Comparison of ENCODE assay signal across 32 cellular contexts in the genomic region with DNA sequence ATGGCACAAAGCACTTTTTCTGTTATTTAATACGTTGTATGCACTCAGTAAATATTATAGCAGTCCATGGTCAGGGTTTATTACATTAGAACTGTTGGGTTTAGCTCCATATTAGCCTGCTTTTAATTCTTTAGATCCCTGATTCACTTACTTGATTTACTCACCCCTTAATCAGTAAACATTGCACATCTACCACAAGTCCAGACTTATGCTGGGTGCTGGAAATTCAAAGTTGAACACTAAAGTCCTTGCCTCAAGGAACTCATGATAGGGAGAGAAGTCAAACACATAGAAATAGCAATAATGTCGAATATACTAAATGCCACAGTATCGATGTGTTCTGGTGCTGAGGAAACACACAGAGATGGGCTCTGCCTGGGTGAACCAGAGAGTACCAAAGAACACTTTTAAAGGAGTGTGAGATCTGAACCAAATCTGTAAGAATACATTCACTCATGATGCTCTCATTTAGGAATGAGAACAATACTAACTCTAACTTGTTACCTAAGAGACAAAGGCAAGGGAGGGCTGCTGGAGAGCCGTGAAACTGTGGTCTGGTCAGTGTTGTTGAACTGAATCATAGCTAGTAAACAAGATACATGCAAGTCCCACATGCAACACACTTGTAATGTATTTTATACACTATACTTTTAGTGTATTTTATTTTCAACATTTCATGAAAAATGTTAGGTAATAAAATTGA. TPM values are rescaled to one million over a fixed set of nuclear protein-coding genes. Genes with fewer than 3 reads are reported as not detected.
DNase-seq lines count a peak whose midpoint lies in the region; ATAC-seq and TF ChIP-seq lines count a peak whose summit lies in the region.
"Had no signal": no experiment of that assay in that cellular context is flagged by ENCODE, and none has a peak within 500 bp of the region (broad histone marks: within the 10 kb centered on the region; RNA-seq: fewer than 3 reads in every experiment).

No MANE protein-coding gene starts in this region.

- H3K27ac Mint-ChIP-seq in activated T-cell treated with anti-CD3 and anti-CD28 coated beads, Interleukin-2, amount 50 U/mL, for 24 hours: peak overlapping the region; percentile 16
- peak overlapping the region; percentile 53 to 81 for H3K27ac Mint-ChIP-seq in T-cell
- H3K27ac Mint-ChIP-seq in central memory CD8-positive, alpha-beta T cell (ENCODE audit: low read depth): peak overlapping the region; percentile 16
- peak overlapping the region; percentile 88 to 89 for H3K27ac Mint-ChIP-seq in natural killer cell treated with Interleukin-12 subunit alpha and Interleukin-12 subunit beta and Interleukin-15 and Interleukin-18, amount 100 ng/mL, for 72 hours
- no peak overlapping the region for H3K27ac Mint-ChIP-seq in progenitor cell of endocrine pancreas
- H3K27ac Mint-ChIP-seq: H9; neural progenitor cell; stimulated activated memory B cell treated with anti-CD40 and anti-IgM and Interleukin-4, amounts not matched to agents 10 μg/mL and 1 μg/mL and 100 μg/mL, for 72 hours had no signal

- no peaks in the 10 kb centered on the region for H3K27me3 Mint-ChIP-seq in activated T-cell treated with anti-CD3 and anti-CD28 coated beads, Interleukin-2, amount 50 U/mL, for 24 hours
- H3K27me3 Mint-ChIP-seq in T-cell: no peaks in the 10 kb centered on the region
- no peaks in the 10 kb centered on the region for H3K27me3 Mint-ChIP-seq in central memory CD8-positive, alpha-beta T cell
- H3K27me3 Mint-ChIP-seq in natural killer cell treated with Interleukin-12 subunit alpha and Interleukin-12 subunit beta and Interleukin-15 and Interleukin-18, amount 100 ng/mL, for 72 hours: no peaks in the 10 kb centered on the region
- H3K27me3 Mint-ChIP-seq in progenitor cell of endocrine pancreas: peaks cover 17% of the 10 kb centered on the region
- H3K27me3 Mint-ChIP-seq: CD4-positive, alpha-beta T cell; stimulated activated memory B cell treated with anti-CD40 and anti-IgM and Interleukin-4, amounts not matched to agents 10 μg/mL and 1 μg/mL and 100 μg/mL, for 72 hours had no signal

- H3K4me1 Mint-ChIP-seq in activated T-cell treated with anti-CD3 and anti-CD28 coated beads, Interleukin-2, amount 50 U/mL, for 24 hours (ENCODE audit: low read depth): peaks cover 67% of the 10 kb centered on the region
- H3K4me1 Mint-ChIP-seq in T-cell (peaks cover 72 to 74% (median 73%) of the 10 kb centered on the region in 3 donors), progenitor cell of endocrine pancreas (ENCODE audit: low read depth) (peaks cover 22% of the 10 kb centered on the region)
- peaks cover 61% of the 10 kb centered on the region for H3K4me1 Mint-ChIP-seq in central memory CD8-positive, alpha-beta T cell
- peaks cover 38 to 74% of the 10 kb centered on the region in 2 donors for H3K4me1 Mint-ChIP-seq in natural killer cell treated with Interleukin-12 subunit alpha and Interleukin-12 subunit beta and Interleukin-15 and Interleukin-18, amount 100 ng/mL, for 72 hours (ENCODE audit: low read depth in 2 of 2)

- CTCF ChIA-PET in T-cell (lab: Charles Lee) (interaction anchor here (0.7 to 3.1 kb wide), 5 partner anchors 9 to 94 kb away, joined by 3 to 9 read pairs (median 4); no protein-coding TSS in a partner anchor), HEK293T (lab: Yijun Ruan, JAX) (no interaction called here)

- H3K36me3 Mint-ChIP-seq in activated T-cell treated with anti-CD3 and anti-CD28 coated beads, Interleukin-2, amount 50 U/mL, for 24 hours (ENCODE audit: low read depth): peaks cover 76% of the 10 kb centered on the region
- H3K36me3 Mint-ChIP-seq in T-cell (peaks cover 52% of the 10 kb centered on the region), progenitor cell of endocrine pancreas (ENCODE audit: insufficient read depth) (peaks cover 14% of the 10 kb centered on the region)
- H3K36me3 Mint-ChIP-seq in central memory CD8-positive, alpha-beta T cell (ENCODE audit: insufficient read depth): peaks cover 73% of the 10 kb centered on the region
- H3K36me3 Mint-ChIP-seq in natural killer cell treated with Interleukin-12 subunit alpha and Interleukin-12 subunit beta and Interleukin-15 and Interleukin-18, amount 100 ng/mL, for 72 hours: peaks cover 49% of the 10 kb centered on the region
- H3K36me3 Mint-ChIP-seq: neural progenitor cell had no signal

- H3K9me3 Mint-ChIP-seq in activated T-cell treated with anti-CD3 and anti-CD28 coated beads, Interleukin-2, amount 50 U/mL, for 24 hours: no peaks in the 10 kb centered on the region
- H3K9me3 Mint-ChIP-seq in T-cell (no peaks in the 10 kb centered on the region), progenitor cell of endocrine pancreas (ENCODE audit: low read depth) (no peaks in the 10 kb centered on the region)
- no peaks in the 10 kb centered on the region for H3K9me3 Mint-ChIP-seq in central memory CD8-positive, alpha-beta T cell
- H3K9me3 Mint-ChIP-seq in natural killer cell treated with Interleukin-12 subunit alpha and Interleukin-12 subunit beta and Interleukin-15 and Interleukin-18, amount 100 ng/mL, for 72 hours: no peaks in the 10 kb centered on the region
- H3K9me3 Mint-ChIP-seq: CD4-positive, alpha-beta T cell; H9; neural progenitor cell; stimulated activated memory B cell treated with anti-CD40 and anti-IgM and Interleukin-4, amounts not matched to agents 10 μg/mL and 1 μg/mL and 100 μg/mL, for 72 hours had no signal

- H3K4me3 Mint-ChIP-seq in activated T-cell treated with anti-CD3 and anti-CD28 coated beads, Interleukin-2, amount 50 U/mL, for 24 hours: no peak overlapping the region
- H3K4me3 Mint-ChIP-seq in T-cell: peak overlapping the region in 2 of 3 donors; percentile 17 to 47
- H3K4me3 Mint-ChIP-seq in central memory CD8-positive, alpha-beta T cell: peak overlapping the region; percentile 51
- peak overlapping the region; percentile 87 for H3K4me3 Mint-ChIP-seq in natural killer cell treated with Interleukin-12 subunit alpha and Interleukin-12 subunit beta and Interleukin-15 and Interleukin-18, amount 100 ng/mL, for 72 hours
- H3K4me3 Mint-ChIP-seq in progenitor cell of endocrine pancreas (ENCODE audit: low read depth): no peak overlapping the region
- H3K4me3 Mint-ChIP-seq: CD4-positive, alpha-beta T cell; H9; neural progenitor cell; stimulated activated memory B cell treated with anti-CD40 and anti-IgM and Interleukin-4, amounts not matched to agents 10 μg/mL and 1 μg/mL and 100 μg/mL, for 72 hours had no signal

- POLR2A ChIA-PET in T-cell (lab: Charles Lee) (interaction anchor here in 1 of 2 donors (0.6 kb wide), 1 partner anchor 47 kb away, joined by 3 read pairs; no protein-coding TSS in a partner anchor), HEK293T (lab: Yijun Ruan, JAX) (no interaction called here)

- TF ChIP-seq CTCF in progenitor cell of endocrine pancreas (IDR thresholded peaks at IDR 0.05; ENCODE audit: unreplicated experiment): no peak

- no peak for DNase-seq in activated T-cell treated with anti-CD3 and anti-CD28 coated beads, Interleukin-2, amount 50 U/mL, for 24 hours
- DNase-seq in activated T-cell treated with anti-CD3 and anti-CD28 coated beads for 4 hours (no peak), T-cell (no peak), mucosa of gallbladder (ENCODE audit: low spot score) (no peak), progenitor cell of endocrine pancreas (ENCODE audit: low spot score, unreplicated experiment) (no peak), HEK293T (ENCODE audit: extremely low spot score) (no peak)
- no peak for DNase-seq in central memory CD8-positive, alpha-beta T cell (ENCODE audit: low spot score in 2 of 2)
- peak; percentile 69 for DNase-seq in natural killer cell treated with Interleukin-12 subunit alpha and Interleukin-12 subunit beta and Interleukin-15 and Interleukin-18, amount 100 ng/mL, for 72 hours (ENCODE audit: low spot score)
- DNase-seq: activated CD8-positive, alpha-beta memory T cell treated with anti-CD3 and anti-CD28 coated beads, Interleukin-2, amount 50 U/mL, for 48 hours; activated naive CD4-positive, alpha-beta T cell; CD4-positive, alpha-beta T cell; colonic mucosa; DMS53; esophagus squamous epithelium; H9; IMR-90; mucosa of descending colon; NCI-H1048; NCI-H1694 treated with DMSO at 0.1 percent for 48 hours; NCI-H2171; NCI-H510A treated with DMSO at 0.1 percent for 48 hours; PC-9; posterior cingulate gyrus; SHP77; sigmoid colon; stimulated activated CD4-positive, alpha-beta T cell treated with anti-CD3 and anti-CD28 coated beads, Interleukin-4, amount 100 ng/mL, for 24 hours; T1000; testis; uterus had no signal

- ATAC-seq in T-cell (replicated peaks in 1 of 4): no peak
- no peak for ATAC-seq in central memory CD8-positive, alpha-beta T cell (replicated peaks; ENCODE audit: extremely low read depth, poor library complexity, severe bottlenecking)
- peak in 1 of 2 donors; percentile 41 for ATAC-seq in natural killer cell treated with Interleukin-12 subunit alpha and Interleukin-12 subunit beta and Interleukin-15 and Interleukin-18, amount 100 ng/mL, for 72 hours
- ATAC-seq: mucosa of descending colon; stimulated activated memory B cell treated with anti-CD40 and anti-IgM and Interleukin-4, amounts not matched to agents 10 μg/mL and 1 μg/mL and 100 μg/mL, for 72 hours had no signal

TF ChIP-seq in HEK293T, 16 proteins besides CTCF, POLR2A, EP300 and RAD21 (continues in another document):
- TF ChIP-seq, protein P1, sequence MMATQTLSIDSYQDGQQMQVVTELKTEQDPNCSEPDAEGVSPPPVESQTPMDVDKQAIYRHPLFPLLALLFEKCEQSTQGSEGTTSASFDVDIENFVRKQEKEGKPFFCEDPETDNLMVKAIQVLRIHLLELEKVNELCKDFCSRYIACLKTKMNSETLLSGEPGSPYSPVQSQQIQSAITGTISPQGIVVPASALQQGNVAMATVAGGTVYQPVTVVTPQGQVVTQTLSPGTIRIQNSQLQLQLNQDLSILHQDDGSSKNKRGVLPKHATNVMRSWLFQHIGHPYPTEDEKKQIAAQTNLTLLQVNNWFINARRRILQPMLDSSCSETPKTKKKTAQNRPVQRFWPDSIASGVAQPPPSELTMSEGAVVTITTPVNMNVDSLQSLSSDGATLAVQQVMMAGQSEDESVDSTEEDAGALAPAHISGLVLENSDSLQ (IDR thresholded peaks at IDR 0.05): no peak
- TF ChIP-seq ARNT (IDR thresholded peaks at IDR 0.05): no peak
- TF ChIP-seq SUZ12 (IDR thresholded peaks at IDR 0.05): no peak
- TF ChIP-seq BHLHE40 (IDR thresholded peaks at IDR 0.05; ENCODE audit: borderline replicate concordance): no peak
- TF ChIP-seq ZNF384 (IDR thresholded peaks at IDR 0.05): no peak
- TF ChIP-seq FOXK2 (IDR thresholded peaks at IDR 0.05): no peak
- TF ChIP-seq NFRKB (IDR thresholded peaks at IDR 0.05): no peak
- TF ChIP-seq FOXA1 (IDR thresholded peaks at IDR 0.05): no peak
- TF ChIP-seq ELF4 (IDR thresholded peaks at IDR 0.05): no peak
- no peak for TF ChIP-seq HDGF (IDR thresholded peaks at IDR 0.05; ENCODE audit: borderline replicate concordance)
- no peak for TF ChIP-seq TARDBP (IDR thresholded peaks at IDR 0.05)
- TF ChIP-seq LEF1 (IDR thresholded peaks at IDR 0.05; ENCODE audit: borderline replicate concordance): no peak
- TF ChIP-seq L3MBTL2 (conservative IDR thresholded peaks at IDR 0.05): no peak

RNA-seq across cellular contexts. Expression of a gene that starts 4.9 kb away (rescaled TPM):
- total RNA-seq in T-cell (100 to 1,000 TPM in 2 of 5 donors, 10 to 100 TPM in 3; 79.5 to 141 (median 91.7) TPM), mucosa of gallbladder (4.8 TPM), progenitor cell of endocrine pancreas (18.8 and 23.4 TPM in 2 replicates)
- 100 to 1,000 TPM; 133 to 241 TPM for total RNA-seq in natural killer cell treated with Interleukin-12 subunit alpha and Interleukin-12 subunit beta and Interleukin-15 and Interleukin-18, amount 100 ng/mL, for 72 hours
- total RNA-seq: G401 had no signal

Comparison
In these comparisons a context has a peak if more than half of its experiments do, and no peak if none do; other contexts are left out.
1. H3K4me3 Mint-ChIP-seq: peak in T-cell (2 of 3), central memory CD8-positive, alpha-beta T cell (single experiment) and natural killer cell treated with Interleukin-12 subunit alpha and Interleukin-12 subunit beta and Interleukin-15 and Interleukin-18, amount 100 ng/mL, for 72 hours (single experiment); none in activated T-cell treated with anti-CD3 and anti-CD28 coated beads, Interleukin-2, amount 50 U/mL, for 24 hours (single experiment) and progenitor cell of endocrine pancreas (single experiment).